8 cellular contexts compared by ENCODE assay signal in the genomic region with DNA sequence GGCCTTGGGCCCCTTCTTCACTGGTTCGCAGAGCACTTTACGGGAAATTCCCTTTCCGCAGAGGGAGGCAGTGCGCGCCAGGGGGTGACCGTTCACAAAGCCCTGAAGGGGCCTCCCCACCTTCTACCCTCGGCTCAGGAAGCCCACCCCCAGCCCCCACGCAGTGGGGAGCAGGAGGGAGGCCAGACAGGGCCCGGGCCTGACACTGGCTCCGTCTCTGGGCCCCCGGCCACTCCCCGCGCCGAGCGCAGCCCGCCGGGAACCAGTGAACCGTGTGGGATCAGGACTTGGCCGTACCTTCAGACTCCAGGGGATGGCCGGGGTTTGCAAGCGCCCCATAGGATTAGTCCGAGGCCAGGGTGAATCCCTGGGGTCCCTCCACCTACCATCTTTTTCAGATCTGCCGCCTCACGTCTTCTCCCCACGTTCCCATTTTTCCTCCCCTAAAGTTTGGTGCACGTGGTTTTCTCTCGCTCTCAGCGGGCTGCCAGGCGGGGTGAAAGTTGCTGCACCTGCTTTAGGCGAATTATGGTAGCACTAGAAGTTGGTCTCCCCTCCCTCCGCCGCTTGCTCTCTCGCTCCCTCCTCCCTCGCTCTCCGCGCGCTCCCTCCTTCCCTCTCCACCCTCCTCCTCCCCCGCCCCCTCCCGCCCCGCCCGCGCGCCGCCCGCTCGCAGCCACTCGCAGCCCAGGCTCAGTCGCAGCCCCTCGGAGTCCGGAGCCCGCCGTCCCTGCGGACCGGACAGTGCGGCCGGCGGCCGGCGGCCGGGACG. TPM values are rescaled to one million over a fixed set of nuclear protein-coding genes. Genes with fewer than 3 reads are reported as not detected.
DNase-seq lines count a peak whose midpoint lies in the region; ATAC-seq and TF ChIP-seq lines count a peak whose summit lies in the region.

A gene with protein sequence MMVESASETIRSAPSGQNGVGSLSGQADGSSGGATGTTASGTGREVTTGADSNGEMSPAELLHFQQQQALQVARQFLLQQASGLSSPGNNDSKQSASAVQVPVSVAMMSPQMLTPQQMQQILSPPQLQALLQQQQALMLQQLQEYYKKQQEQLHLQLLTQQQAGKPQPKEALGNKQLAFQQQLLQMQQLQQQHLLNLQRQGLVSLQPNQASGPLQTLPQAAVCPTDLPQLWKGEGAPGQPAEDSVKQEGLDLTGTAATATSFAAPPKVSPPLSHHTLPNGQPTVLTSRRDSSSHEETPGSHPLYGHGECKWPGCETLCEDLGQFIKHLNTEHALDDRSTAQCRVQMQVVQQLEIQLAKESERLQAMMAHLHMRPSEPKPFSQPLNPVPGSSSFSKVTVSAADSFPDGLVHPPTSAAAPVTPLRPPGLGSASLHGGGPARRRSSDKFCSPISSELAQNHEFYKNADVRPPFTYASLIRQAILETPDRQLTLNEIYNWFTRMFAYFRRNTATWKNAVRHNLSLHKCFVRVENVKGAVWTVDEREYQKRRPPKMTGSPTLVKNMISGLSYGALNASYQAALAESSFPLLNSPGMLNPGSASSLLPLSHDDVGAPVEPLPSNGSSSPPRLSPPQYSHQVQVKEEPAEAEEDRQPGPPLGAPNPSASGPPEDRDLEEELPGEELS (plus strand): TSS at position 679 of the 772 bp plus-strand sequence. CDS start 19,380 bp downstream, outside the sequence.

- WGBS in HUES64: under 1% methylated on average over 51 of the region's 61 CpGs

- TF ChIP-seq CTCF in OCI-LY1 (IDR thresholded peaks at IDR 0.05; ENCODE audit: low read length): no peak
- TF ChIP-seq CTCF in epithelial cell of esophagus (IDR thresholded peaks at IDR 0.05; ENCODE audit: insufficient read depth, low read depth, low read length, missing control alignments): no peak
- no peak for TF ChIP-seq CTCF in mucosa of descending colon (IDR thresholded peaks at IDR 0.05)

- H4K20me1 ChIP-seq in OCI-LY1 (ENCODE audit: insufficient read depth, low read length): no peaks in the 10 kb centered on the region

- peak within 1 kb of the TSS; percentile 97 for H3K4me2 ChIP-seq in OCI-LY1 (ENCODE audit: low read length)

- intact Hi-C loops in mucosa of descending colon (cut with DNase I, micrococcal nuclease): no loop called here

- no peak within 1 kb of the TSS for H3K27ac ChIP-seq in HUES64 (ENCODE audit: low read depth, low read length)
- no peak within 1 kb of the TSS for H3K27ac ChIP-seq in OCI-LY1 (ENCODE audit: low read depth, low read length, poor library complexity, severe bottlenecking)

- peak within 1 kb of the TSS; percentile 99 for H2AFZ ChIP-seq in OCI-LY1 (ENCODE audit: low read length)

- H3K4me1 ChIP-seq in HUES64 (ENCODE audit: insufficient read depth, low read length) (peaks cover 34% of the 10 kb centered on the region), OCI-LY1 (ENCODE audit: insufficient read depth, low read length, severe bottlenecking) (peaks cover 26% of the 10 kb centered on the region), mucosa of descending colon (ENCODE audit: low read depth) (peaks cover 13% of the 10 kb centered on the region)

- H3K9me2 ChIP-seq in OCI-LY1 (ENCODE audit: low read depth, low read length): no peaks in the 10 kb centered on the region

- no peaks in the 10 kb centered on the region for H3K9me3 ChIP-seq in HUES64 (ENCODE audit: insufficient read depth, low read depth, low read length)
- H3K9me3 ChIP-seq in OCI-LY1 (ENCODE audit: low read length): no peaks in the 10 kb centered on the region
- no peaks in the 10 kb centered on the region for H3K9me3 ChIP-seq in mucosa of descending colon

- ATAC-seq in GM21447 (IDR thresholded peaks at IDR 0.05; ENCODE audit: unreplicated experiment) (peak; percentile 71), mucosa of descending colon (peak; percentile 92)

- DNase-seq in D341Med (ENCODE audit: low spot score) (peak; percentile 93), epithelial cell of esophagus (ENCODE audit: low read depth) (peak; percentile 97), mucosa of descending colon (peak; percentile 89 to 94 (median 92))
- DNase-seq in activated CD8-positive, alpha-beta memory T cell treated with anti-CD3 and anti-CD28 coated beads, Interleukin-2, amount 50 U/mL, for 48 hours: peak; percentile 85
- DNase-seq in stimulated activated CD8-positive, alpha-beta memory T cell treated with anti-CD3 and anti-CD28 coated beads, Interleukin-4, amount 100 ng/mL, for 1 hour (ENCODE audit: low read depth in 2 of 2, low spot score in 1 of 2): peak; percentile 57 to 69

- no peaks in the 10 kb centered on the region for H3K36me3 ChIP-seq in HUES64 (ENCODE audit: insufficient read depth, low read length)
- no peaks in the 10 kb centered on the region; the same call in 1 of the 2 replicates for H3K36me3 ChIP-seq in OCI-LY1 (ENCODE audit: insufficient read depth, low read length)
- H3K36me3 ChIP-seq in mucosa of descending colon (ENCODE audit: low read depth): no peaks in the 10 kb centered on the region

- H3K4me3 ChIP-seq in HUES64 (ENCODE audit: low read length): peak within 1 kb of the TSS; percentile 76
- peak within 1 kb of the TSS; percentile 73 for H3K4me3 ChIP-seq in OCI-LY1 (ENCODE audit: low read depth, low read length, poor library complexity, severe bottlenecking)
- peak within 1 kb of the TSS; percentile 78 for H3K4me3 ChIP-seq in epithelial cell of esophagus (ENCODE audit: low read length)
- H3K4me3 ChIP-seq in mucosa of descending colon: peak within 1 kb of the TSS; percentile 75

- H3F3A ChIP-seq in OCI-LY1 (ENCODE audit: insufficient read depth, low read length): no peaks in the 10 kb centered on the region

- H3K9ac ChIP-seq in HUES64 (ENCODE audit: low read depth, low read length): peak within 1 kb of the TSS; percentile 36; the same call in 1 of the 2 replicates
- peak within 1 kb of the TSS; percentile 82 for H3K9ac ChIP-seq in OCI-LY1 (ENCODE audit: low read length)

- H3K27me3 ChIP-seq in HUES64 (ENCODE audit: insufficient read depth, low read length) (peaks cover 80% of the 10 kb centered on the region), OCI-LY1 (ENCODE audit: insufficient read depth, low read length) (no peaks in the 10 kb centered on the region; the same call in 1 of the 2 replicates)

- no peaks in the 10 kb centered on the region for H3K79me2 ChIP-seq in OCI-LY1 (ENCODE audit: insufficient read depth, low read length)

RNA-seq across cellular contexts. Expression of the gene that starts here (rescaled TPM):
- polyA plus RNA-seq in HUES64 (2013, experiment 1 of 2): 17.5 TPM
- 21.1 TPM for polyA plus RNA-seq in HUES64 (2013, experiment 2 of 2)
- total RNA-seq in mucosa of descending colon: 10 to 100 TPM; 31.5 to 34.9 (median 33.8) TPM
